ENCODE assay signal across 17 cellular contexts in the genomic region with DNA sequence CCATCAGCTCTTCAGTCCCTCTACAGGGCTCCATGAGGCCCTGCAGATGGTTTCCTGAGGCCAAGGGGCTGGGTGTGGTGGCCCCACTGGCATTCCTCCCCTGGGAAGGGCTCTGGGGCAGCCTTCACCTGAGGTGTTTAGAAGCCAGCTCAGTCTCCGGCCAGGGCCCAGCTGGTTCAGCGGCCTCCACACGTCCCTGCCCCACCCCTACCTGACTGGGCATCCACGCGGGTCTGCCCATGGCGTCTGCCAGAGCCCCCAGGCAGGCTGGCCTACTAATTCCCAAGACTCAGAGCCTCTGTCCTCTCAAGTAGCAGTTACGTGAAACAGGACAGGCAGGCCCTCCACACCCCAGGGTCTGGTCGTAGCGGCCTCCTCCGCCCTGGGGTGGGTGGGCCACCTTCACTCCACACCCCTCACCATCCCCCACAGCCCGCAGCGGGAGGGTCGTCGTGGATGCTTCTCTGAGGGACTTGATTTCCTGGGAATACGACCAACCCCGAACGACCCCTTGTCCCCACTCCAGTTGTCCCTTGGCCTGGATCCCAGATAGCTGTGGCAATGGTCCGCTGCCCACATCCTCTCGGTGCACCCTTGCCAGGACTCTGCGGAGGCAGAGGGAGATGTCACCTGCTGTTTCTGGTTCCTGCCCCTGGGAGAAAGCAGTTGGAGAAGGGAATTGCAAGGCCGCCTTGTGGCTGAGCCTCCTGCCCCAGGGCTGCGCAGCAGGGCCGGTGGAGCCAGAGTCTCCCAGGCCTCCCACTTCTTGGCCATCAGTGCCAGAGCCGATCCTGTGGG. TPM values are rescaled to one million over a fixed set of nuclear protein-coding genes. Genes with fewer than 3 reads are reported as not detected.
DNase-seq lines count a peak whose midpoint lies in the region; FAIRE-seq and TF ChIP-seq lines count a peak whose summit lies in the region.
"Had no signal": no experiment of that assay in that cellular context is flagged by ENCODE, and none has a peak within 500 bp of the region (broad histone marks: within the 10 kb centered on the region; RNA-seq: fewer than 3 reads in every experiment).

No MANE protein-coding gene starts in this region.

- no peaks in the 10 kb centered on the region for H3K9me3 ChIP-seq in astrocyte (ENCODE audit: insufficient read depth, low read depth, low read length)
- no peaks in the 10 kb centered on the region for H3K9me3 ChIP-seq in hepatocyte (ENCODE audit: low read depth)
- H3K9me3 ChIP-seq in skeletal muscle tissue (ENCODE audit: control insufficient read depth in 3 of 3, low read length in 3 of 3) = no peaks in the 10 kb centered on the region

- DNase-seq in H4 (ENCODE audit: low spot score) = peak; percentile 63
- DNase-seq in astrocyte (ENCODE audit: low read depth) = peak; percentile 59
- DNase-seq in hepatocyte (ENCODE audit: low spot score) = no peak
- DNase-seq in HuH-7.5 (ENCODE audit: low spot score) = no peak
- no peak for DNase-seq in NCI-H446 (lab: John Stamatoyannopoulos, UW)
- no peak for DNase-seq in NCI-H1105 treated with DMSO at 0.1 percent for 48 hours (lab: John Stamatoyannopoulos, UW)
- DNase-seq in D721Med (ENCODE audit: insufficient read length, low spot score) = no peak
- DNase-seq: activated CD4-positive, alpha-beta T cell treated with anti-CD3 and anti-CD28 coated beads, Interleukin-2, amount 50 U/mL, for 48 hours; activated naive CD8-positive, alpha-beta T cell treated with anti-CD3 and anti-CD28 coated beads, Interleukin-2, amount 10 ng/mL, durations not matched to agents 7 days and 5 days; CD4-positive, CD25-positive, alpha-beta regulatory T cell; erythroblast; NCI-H2171 treated with DMSO at 0.1 percent for 48 hours; stimulated activated naive CD4-positive, alpha-beta T cell treated with Interleukin-2 at 50 U/mL for 16 hours; SW 1271 had no signal

- H3K4me1 ChIP-seq in astrocyte (ENCODE audit: insufficient read depth, low read length) (peaks cover 25% of the 10 kb centered on the region), hepatocyte (ENCODE audit: insufficient read depth) (peaks cover 14% of the 10 kb centered on the region), skeletal muscle tissue (ENCODE audit: control insufficient read depth in 3 of 3, insufficient read depth in 3 of 3, low read length in 3 of 3) (peaks cover 38 to 60% (median 51%) of the 10 kb centered on the region in 3 donors)

- peak overlapping the region; percentile 67 for H3K27ac ChIP-seq in astrocyte (ENCODE audit: low read depth, low read length)
- H3K27ac ChIP-seq in hepatocyte = peak overlapping the region; percentile 89
- peak overlapping the region; percentile 60 for H3K27ac ChIP-seq in skeletal muscle tissue (ENCODE audit: low read depth, low read length)

- no peaks in the 10 kb centered on the region for H3K9me3 Mint-ChIP-seq in astrocyte (ENCODE audit: unreplicated experiment)
- H3K9me3 Mint-ChIP-seq: activated naive CD8-positive, alpha-beta T cell treated with anti-CD3 and anti-CD28 coated beads, Interleukin-2, amount 10 ng/mL, durations not matched to agents 7 days and 5 days; CD4-positive, CD25-positive, alpha-beta regulatory T cell had no signal

- no peak overlapping the region for H3K4me3 ChIP-seq in astrocyte (ENCODE audit: insufficient read depth, low read depth, low read length)
- H3K4me3 ChIP-seq in hepatocyte = no peak overlapping the region
- H3K4me3 ChIP-seq in skeletal muscle tissue (ENCODE audit: low read length in 3 of 3) = no peak overlapping the region

- H3K27me3 ChIP-seq in astrocyte (ENCODE audit: insufficient read depth, low read length) (no peaks in the 10 kb centered on the region), hepatocyte (no peaks in the 10 kb centered on the region), skeletal muscle tissue (ENCODE audit: control insufficient read depth in 3 of 3, insufficient read depth in 3 of 3, low read length in 3 of 3) (no peaks in the 10 kb centered on the region)

- H3K36me3 ChIP-seq in astrocyte (ENCODE audit: insufficient read depth, low read length) (peaks cover 46% of the 10 kb centered on the region), hepatocyte (replicated peaks; ENCODE audit: insufficient read depth, low read depth) (no peaks in the 10 kb centered on the region), skeletal muscle tissue (ENCODE audit: control insufficient read depth in 3 of 3, insufficient read depth in 3 of 3, low read length in 3 of 3) (peaks cover 61 to 79% (median 71%) of the 10 kb centered on the region in 3 donors)

- H3K4me3 Mint-ChIP-seq in astrocyte (ENCODE audit: unreplicated experiment) = no peak overlapping the region
- H3K4me3 Mint-ChIP-seq: activated naive CD8-positive, alpha-beta T cell treated with anti-CD3 and anti-CD28 coated beads, Interleukin-2, amount 10 ng/mL, durations not matched to agents 7 days and 5 days; CD4-positive, CD25-positive, alpha-beta regulatory T cell had no signal

- H3K27ac Mint-ChIP-seq in astrocyte (ENCODE audit: unreplicated experiment) = peak overlapping the region; percentile 34
- H3K27ac Mint-ChIP-seq: activated naive CD8-positive, alpha-beta T cell treated with anti-CD3 and anti-CD28 coated beads, Interleukin-2, amount 10 ng/mL, durations not matched to agents 7 days and 5 days; CD4-positive, CD25-positive, alpha-beta regulatory T cell had no signal

- H4K20me1 ChIP-seq in astrocyte (ENCODE audit: insufficient read depth, low read length) = peaks cover 76% of the 10 kb centered on the region
- no peaks in the 10 kb centered on the region for H4K20me1 ChIP-seq in hepatocyte (ENCODE audit: insufficient read depth, poor library complexity, severe bottlenecking)

- FAIRE-seq in astrocyte (lab: Jason Lieb, UNC) = no peak
- FAIRE-seq in D721Med (lab: Jason Lieb, UNC) = no peak
- FAIRE-seq: GM19239 had no signal

- H3K4me2 ChIP-seq in astrocyte (ENCODE audit: low read length) (peak overlapping the region; percentile 24), hepatocyte (no peak overlapping the region)

- no peak for TF ChIP-seq CTCF in astrocyte (IDR thresholded peaks at IDR 0.05; ENCODE audit: insufficient read depth, low read depth, low read length)
- TF ChIP-seq CTCF in hepatocyte (IDR thresholded peaks at IDR 0.05; ENCODE audit: poor library complexity) = no peak
- TF ChIP-seq CTCF in D721Med (IDR thresholded peaks at IDR 0.05; ENCODE audit: insufficient read depth, missing control alignments) = no peak

- peak overlapping the region; percentile 61 for H3K9ac ChIP-seq in astrocyte (ENCODE audit: low read length)
- H3K9ac ChIP-seq in skeletal muscle tissue (ENCODE audit: low read depth in 1 of 3, low read length in 3 of 3) = peak overlapping the region in 2 of 3 donors; percentile 43 to 54

- H2AFZ ChIP-seq in astrocyte (ENCODE audit: low read depth, low read length) (no peak overlapping the region), hepatocyte (no peak overlapping the region)

- H3K27me3 Mint-ChIP-seq in astrocyte (ENCODE audit: low read depth, unreplicated experiment) = no peaks in the 10 kb centered on the region
- H3K27me3 Mint-ChIP-seq: activated naive CD8-positive, alpha-beta T cell treated with anti-CD3 and anti-CD28 coated beads, Interleukin-2, amount 10 ng/mL, durations not matched to agents 7 days and 5 days; CD4-positive, CD25-positive, alpha-beta regulatory T cell had no signal

- H3K36me3 Mint-ChIP-seq in astrocyte (ENCODE audit: low read depth, unreplicated experiment) = peaks cover 18% of the 10 kb centered on the region

- H3K79me2 ChIP-seq in astrocyte (ENCODE audit: insufficient read depth, low read length) (peaks cover 64% of the 10 kb centered on the region), hepatocyte (peaks cover 9% of the 10 kb centered on the region)

- H3K4me1 Mint-ChIP-seq in astrocyte (ENCODE audit: low read depth, unreplicated experiment) = peaks cover 15% of the 10 kb centered on the region
- H3K4me1 Mint-ChIP-seq: activated naive CD8-positive, alpha-beta T cell treated with anti-CD3 and anti-CD28 coated beads, Interleukin-2, amount 10 ng/mL, durations not matched to agents 7 days and 5 days; CD4-positive, CD25-positive, alpha-beta regulatory T cell had no signal

- no peaks in the 10 kb centered on the region for H3K9me2 ChIP-seq in hepatocyte (replicated peaks; ENCODE audit: insufficient read depth)

- WGBS in hepatocyte (ENCODE audit: low lambda C conversion rate, missing lambda C conversion rate) = 93% methylated on average over 24 of the region's 24 CpGs

RNA-seq across cellular contexts. Expression of a gene that starts 24.3 kb away (rescaled TPM):
- not detected in 2 replicates for total RNA-seq in H4 (2014; rRNA removed; shearing (Covaris generic))
- total RNA-seq in astrocyte = 4.6 and 6.0 TPM in 2 replicates
- total RNA-seq in hepatocyte = 12.5 and 26.6 TPM in 2 replicates
- 24.3 and 38.9 TPM in 2 replicates for polyA plus RNA-seq in hepatocyte
- 0.52 TPM for total RNA-seq in skeletal muscle tissue

RNA-seq across cellular contexts. Expression of a gene that starts 53.4 kb away (rescaled TPM):
- not detected in 2 replicates for total RNA-seq in H4 (2014; rRNA removed; shearing (Covaris generic))
- total RNA-seq in astrocyte = not detected in 2 replicates
- not detected in 2 replicates for total RNA-seq in hepatocyte
- 1.2 TPM in 2 replicates for polyA plus RNA-seq in hepatocyte
- 1.0 TPM for total RNA-seq in skeletal muscle tissue
- total RNA-seq: activated naive CD8-positive, alpha-beta T cell treated with anti-CD3 and anti-CD28 coated beads, Interleukin-2, amount 10 ng/mL, durations not matched to agents 7 days and 5 days; CD4-positive, CD25-positive, alpha-beta regulatory T cell; lung microvascular endothelial cell had no signal
- polyA plus RNA-seq: CD4-positive, CD25-positive, alpha-beta regulatory T cell had no signal

Comparison
In these comparisons a context has a peak if more than half of its experiments do, and no peak if none do; other contexts are left out.
1. DNase-seq: peak in H4 (single experiment) and astrocyte (single experiment); none in hepatocyte (single experiment), HuH-7.5 (single experiment), NCI-H446 (0 of 2), NCI-H1105 treated with DMSO at 0.1 percent for 48 hours (single experiment) and D721Med (single experiment).
2. Peak in every context shown above with its lines, with median percentiles within 50 percentile points of each other: H3K27ac ChIP-seq.